8 cellular contexts compared by ENCODE assay signal in genomic region chr19:18437481-18438330, GRCh38.
A peak's percentile ranks its signal among the peaks of the same experiment; 100 is the strongest.
DNase-seq lines count a peak whose midpoint lies in the region; TF ChIP-seq lines count a peak whose summit lies in the region.

TSS of gene ISYNA1 (minus strand) at chr19:18438133. CDS start at chr19:18437979, 154 bp downstream.

- TF ChIP-seq CTCF in coronary artery (IDR thresholded peaks at IDR 0.05): no peak

- peak within 1 kb of the TSS; percentile 86 for H3K4me3 ChIP-seq in coronary artery

- DNase-seq in COLO829 (ENCODE audit: low spot score): peak; percentile 63
- DNase-seq in HK-2 (ENCODE audit: unreplicated experiment): peak; percentile 78
- DNase-seq in UCSD-AML1 (lab: John Stamatoyannopoulos, UW; ENCODE audit: unreplicated experiment): peak; percentile 32
- no peak for DNase-seq in coronary artery (ENCODE audit: low spot score)
- peak; percentile 84 for DNase-seq in left kidney (ENCODE audit: low read depth, low spot score)
- peak; percentile 35 for DNase-seq in stimulated activated CD8-positive, alpha-beta memory T cell treated with anti-CD3 and anti-CD28 coated beads, Interleukin-12 subunit alpha, Interleukin-12 subunit beta, amount 100 ng/mL, for 1 hour (ENCODE audit: low read depth)
- no peak for DNase-seq in GF-D8 (lab: John Stamatoyannopoulos, UW)
- DNase-seq in NAMALWA (ENCODE audit: low spot score): no peak

- H3K27ac ChIP-seq in coronary artery: peak within 1 kb of the TSS; percentile 90 to 95

Comparison
In these comparisons a context has a peak if more than half of its experiments do, and no peak if none do; other contexts are left out.
1. DNase-seq: peak in COLO829 (single experiment), HK-2 (single experiment), UCSD-AML1 (single experiment), left kidney (single experiment) and stimulated activated CD8-positive, alpha-beta memory T cell treated with anti-CD3 and anti-CD28 coated beads, Interleukin-12 subunit alpha, Interleukin-12 subunit beta, amount 100 ng/mL, for 1 hour (single experiment); none in coronary artery (single experiment), GF-D8 (single experiment) and NAMALWA (single experiment).